12 cellular contexts compared by ENCODE assay signal in genomic region chr19:45920458-45920857, GRCh38. TPM values are rescaled to one million over a fixed set of nuclear protein-coding genes. Genes with fewer than 3 reads are reported as not detected.
DNase-seq lines count a peak whose midpoint lies in the region; ATAC-seq and TF ChIP-seq lines count a peak whose summit lies in the region.
"Had no signal": no experiment of that assay in that cellular context is flagged by ENCODE, and none has a peak within 500 bp of the region (broad histone marks: within the 10 kb centered on the region; RNA-seq: fewer than 3 reads in every experiment).

No MANE protein-coding gene starts in this region.

- POLR2A ChIA-PET in activated CD4-positive, alpha-beta T cell treated with anti-CD3 and anti-CD28 coated beads for 36 hours (lab: Charles Lee), result no interaction called here

- CTCF ChIA-PET in activated CD4-positive, alpha-beta T cell treated with anti-CD3 and anti-CD28 coated beads for 36 hours (lab: Charles Lee), result interaction anchor here (0.6 kb wide), 1 partner anchor 28 kb away, joined by 3 read pairs; no protein-coding TSS in a partner anchor

- H3K27ac Mint-ChIP-seq in activated CD4-positive, alpha-beta T cell treated with anti-CD3 and anti-CD28 coated beads for 36 hours, result no peak overlapping the region
- peak overlapping the region; percentile 70 for H3K27ac Mint-ChIP-seq in T-helper 2 cell treated with Interferon-gamma antibody and Interleukin-4, amounts not matched to agents 5 μg/mL and 100 μg/mL, for 36 hours
- H3K27ac Mint-ChIP-seq in nephron progenitor cell (peak overlapping the region; percentile 22), glutamatergic neuron (ENCODE audit: unreplicated experiment) (no peak overlapping the region)

- H3K27me3 Mint-ChIP-seq in activated CD4-positive, alpha-beta T cell treated with anti-CD3 and anti-CD28 coated beads for 36 hours, result peaks cover 6% of the 10 kb centered on the region
- H3K27me3 Mint-ChIP-seq in T-helper 2 cell treated with Interferon-gamma antibody and Interleukin-4, amounts not matched to agents 5 μg/mL and 100 μg/mL, for 36 hours (ENCODE audit: low read depth), result no peaks in the 10 kb centered on the region
- H3K27me3 Mint-ChIP-seq in nephron progenitor cell (ENCODE audit: low read depth, poor library complexity), result peaks cover 38% of the 10 kb centered on the region
- H3K27me3 Mint-ChIP-seq in glutamatergic neuron (ENCODE audit: unreplicated experiment), result peaks cover 6% of the 10 kb centered on the region

- no peaks in the 10 kb centered on the region for H3K9me3 Mint-ChIP-seq in activated CD4-positive, alpha-beta T cell treated with anti-CD3 and anti-CD28 coated beads for 36 hours (ENCODE audit: low read depth)
- no peaks in the 10 kb centered on the region for H3K9me3 Mint-ChIP-seq in T-helper 2 cell treated with Interferon-gamma antibody and Interleukin-4, amounts not matched to agents 5 μg/mL and 100 μg/mL, for 36 hours
- no peaks in the 10 kb centered on the region for H3K9me3 Mint-ChIP-seq in nephron progenitor cell
- peaks cover 2% of the 10 kb centered on the region for H3K9me3 Mint-ChIP-seq in glutamatergic neuron (ENCODE audit: unreplicated experiment)
- H3K9me3 Mint-ChIP-seq: activated T-cell treated with anti-CD3 and anti-CD28 coated beads, Interleukin-2, amount 50 U/mL, for 4 hours; brain had no signal

- peaks cover 2% of the 10 kb centered on the region for H3K4me1 Mint-ChIP-seq in activated CD4-positive, alpha-beta T cell treated with anti-CD3 and anti-CD28 coated beads for 36 hours
- peaks cover 37% of the 10 kb centered on the region for H3K4me1 Mint-ChIP-seq in T-helper 2 cell treated with Interferon-gamma antibody and Interleukin-4, amounts not matched to agents 5 μg/mL and 100 μg/mL, for 36 hours (ENCODE audit: low read depth)
- H3K4me1 Mint-ChIP-seq in nephron progenitor cell (no peaks in the 10 kb centered on the region), glutamatergic neuron (ENCODE audit: low read depth, unreplicated experiment) (peaks cover 3% of the 10 kb centered on the region)

- H3K4me3 Mint-ChIP-seq in activated CD4-positive, alpha-beta T cell treated with anti-CD3 and anti-CD28 coated beads for 36 hours, result no peak overlapping the region
- H3K4me3 Mint-ChIP-seq in T-helper 2 cell treated with Interferon-gamma antibody and Interleukin-4, amounts not matched to agents 5 μg/mL and 100 μg/mL, for 36 hours, result peak overlapping the region; percentile 41
- H3K4me3 Mint-ChIP-seq in nephron progenitor cell (no peak overlapping the region), glutamatergic neuron (ENCODE audit: unreplicated experiment) (no peak overlapping the region)
- H3K4me3 Mint-ChIP-seq: activated T-cell treated with anti-CD3 and anti-CD28 coated beads, Interleukin-2, amount 50 U/mL, for 4 hours; brain had no signal

- H3K36me3 Mint-ChIP-seq in activated CD4-positive, alpha-beta T cell treated with anti-CD3 and anti-CD28 coated beads for 36 hours (ENCODE audit: low read depth), result no peaks in the 10 kb centered on the region
- no peaks in the 10 kb centered on the region for H3K36me3 Mint-ChIP-seq in T-helper 2 cell treated with Interferon-gamma antibody and Interleukin-4, amounts not matched to agents 5 μg/mL and 100 μg/mL, for 36 hours (ENCODE audit: low read depth)
- H3K36me3 Mint-ChIP-seq in nephron progenitor cell (ENCODE audit: low read depth), result no peaks in the 10 kb centered on the region
- no peaks in the 10 kb centered on the region for H3K36me3 Mint-ChIP-seq in glutamatergic neuron (ENCODE audit: unreplicated experiment)
- H3K36me3 Mint-ChIP-seq: brain had no signal

- ATAC-seq in activated CD4-positive, alpha-beta T cell treated with anti-CD3 and anti-CD28 coated beads for 36 hours, result peak; percentile 56
- no peak for ATAC-seq in HG03521 (IDR thresholded peaks at IDR 0.05; ENCODE audit: unreplicated experiment)
- ATAC-seq: activated T-cell treated with anti-CD3 and anti-CD28 coated beads, Interleukin-2, amount 50 U/mL, for 4 hours had no signal

- no peak for TF ChIP-seq CTCF in nephron progenitor cell (IDR thresholded peaks at IDR 0.05)
- TF ChIP-seq CTCF in glutamatergic neuron (IDR thresholded peaks at IDR 0.05; ENCODE audit: partially characterized antibody, unreplicated experiment), result no peak

- intact Hi-C loops in activated CD4-positive, alpha-beta T cell treated with anti-CD3 and anti-CD28 coated beads for 36 hours (cut with DNase I, micrococcal nuclease), result no loop called here

- DNase-seq in activated CD4-positive, alpha-beta T cell treated with anti-CD3 and anti-CD28 coated beads for 36 hours, result peak; percentile 33
- DNase-seq in activated CD4-positive, alpha-beta T cell treated with anti-CD3 and anti-CD28 coated beads, Interleukin-2, amount 50 U/mL, for 48 hours, result no peak
- DNase-seq in T-helper 2 cell treated with Interferon-gamma antibody and Interleukin-4, amounts not matched to agents 5 μg/mL and 100 μg/mL, for 36 hours (ENCODE audit: low spot score), result no peak
- DNase-seq in nephron progenitor cell (no peak), glutamatergic neuron (no peak)
- DNase-seq: activated T-cell treated with anti-CD3 and anti-CD28 coated beads, Interleukin-2, amount 50 U/mL, for 4 hours; NCI-H510A; SHP77; stimulated activated CD4-positive, alpha-beta T cell treated with anti-CD3 and anti-CD28 coated beads, Interleukin-1b, Interleukin-23, amount 100 ng/mL, for 48 hours had no signal

RNA-seq across cellular contexts. Expression of gene NANOS2, which starts 5.9 kb away (rescaled TPM):
- total RNA-seq in activated CD4-positive, alpha-beta T cell treated with anti-CD3 and anti-CD28 coated beads for 36 hours, result not detected
- not detected for total RNA-seq in glutamatergic neuron (ENCODE audit: unreplicated experiment)
- total RNA-seq: activated T-cell treated with anti-CD3 and anti-CD28 coated beads, Interleukin-2, amount 50 U/mL, for 4 hours; vagina had no signal

RNA-seq across cellular contexts. Expression of gene MYPOP, which starts 18.0 kb away (rescaled TPM):
- total RNA-seq in activated CD4-positive, alpha-beta T cell treated with anti-CD3 and anti-CD28 coated beads for 36 hours, result 1 to 10 TPM; 5.0 to 5.6 TPM
- total RNA-seq in glutamatergic neuron (ENCODE audit: unreplicated experiment), result 7.1 TPM

RNA-seq across cellular contexts. Expression of gene IRF2BP1, which starts 34.5 kb away (rescaled TPM):
- 10 to 100 TPM; 12.6 to 15.2 TPM for total RNA-seq in activated CD4-positive, alpha-beta T cell treated with anti-CD3 and anti-CD28 coated beads for 36 hours
- total RNA-seq in glutamatergic neuron (ENCODE audit: unreplicated experiment), result 19.2 TPM

RNA-seq across cellular contexts. Expression of gene NOVA2, which starts 53.2 kb away (rescaled TPM):
- under 1 TPM; 0.02 to 0.09 TPM for total RNA-seq in activated CD4-positive, alpha-beta T cell treated with anti-CD3 and anti-CD28 coated beads for 36 hours
- 163 TPM for total RNA-seq in glutamatergic neuron (ENCODE audit: unreplicated experiment)
- total RNA-seq: activated T-cell treated with anti-CD3 and anti-CD28 coated beads, Interleukin-2, amount 50 U/mL, for 4 hours had no signal

RNA-seq across cellular contexts. Expression of gene FOXA3, which starts 56.3 kb away (rescaled TPM):
- under 1 TPM; 0.40 to 0.62 TPM for total RNA-seq in activated CD4-positive, alpha-beta T cell treated with anti-CD3 and anti-CD28 coated beads for 36 hours
- 1.0 TPM for total RNA-seq in glutamatergic neuron (ENCODE audit: unreplicated experiment)
- total RNA-seq: vagina had no signal

Comparison
In these comparisons a context has a peak if more than half of its experiments do, and no peak if none do; other contexts are left out.
1. H3K27ac Mint-ChIP-seq: peak in T-helper 2 cell treated with Interferon-gamma antibody and Interleukin-4, amounts not matched to agents 5 μg/mL and 100 μg/mL, for 36 hours (single experiment) and nephron progenitor cell (single experiment); none in activated CD4-positive, alpha-beta T cell treated with anti-CD3 and anti-CD28 coated beads for 36 hours (single experiment) and glutamatergic neuron (single experiment).